14 cellular contexts compared by ENCODE assay signal in the genomic region with DNA sequence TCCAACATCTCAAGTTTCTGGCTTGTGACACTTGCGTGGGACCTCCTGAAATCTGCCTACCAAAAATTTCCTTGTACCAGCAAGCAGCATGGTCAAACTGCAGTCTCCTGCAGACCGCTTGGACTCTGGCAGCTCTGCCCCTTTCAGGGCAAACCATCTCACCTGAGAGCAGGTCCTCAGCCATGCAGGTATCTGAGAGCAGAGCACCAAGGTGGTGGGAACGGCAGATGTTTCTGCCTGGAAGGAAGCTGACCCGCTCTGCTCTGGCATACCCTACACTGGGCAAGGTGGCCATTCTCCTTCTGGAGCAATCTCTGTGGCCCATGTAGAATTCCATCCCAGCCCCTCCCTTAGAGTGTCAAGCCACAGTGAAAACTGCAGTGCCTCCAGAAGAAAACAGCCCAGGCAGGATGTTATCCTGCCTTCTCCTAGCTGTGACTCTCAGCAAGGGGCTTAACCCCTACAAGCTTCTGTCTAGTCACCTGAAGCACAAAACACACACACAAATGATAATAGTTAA. TPM values are rescaled to one million over a fixed set of nuclear protein-coding genes. Genes with fewer than 3 reads are reported as not detected.
DNase-seq lines count a peak whose midpoint lies in the region; ATAC-seq and TF ChIP-seq lines count a peak whose summit lies in the region.
"Had no signal": no experiment of that assay in that cellular context is flagged by ENCODE, and none has a peak within 500 bp of the region (broad histone marks: within the 10 kb centered on the region; RNA-seq: fewer than 3 reads in every experiment).

No MANE protein-coding gene starts in this region.

- H3K9me1 ChIP-seq in IMR-90 (ENCODE audit: insufficient read depth, low read length) = peaks cover 15% of the 10 kb centered on the region

- no peak for DNase-seq in AG04450 (ENCODE audit: low read depth, low spot score)
- DNase-seq in IMR-90 = no peak
- peak; percentile 54 for DNase-seq in endodermal cell
- no peak for DNase-seq in osteocyte (ENCODE audit: extremely low spot score, unreplicated experiment)
- DNase-seq in osteoblast (ENCODE audit: insufficient read length, low spot score, missing footprints) = no peak
- no peak for DNase-seq in hippocampal formation (lab: John Stamatoyannopoulos, UW)
- no peak for DNase-seq in psoas muscle
- DNase-seq: DMS53, NCI-H146, NCI-H2227 treated with DMSO at 0.1 percent for 48 hours, NCI-H69 had no signal

- WGBS in IMR-90 (ENCODE audit: extremely low coverage in 2 of 2, insufficient read length in 1 of 2), 2 experiments = 100% methylated on average over 1 of the region's 4 CpGs; no CpG with 5 or more reads in 1 of the 2 experiments
- 93 to 100% methylated on average over 2 to 4 of the region's 4 CpGs for WGBS in endodermal cell (ENCODE audit: insufficient coverage in 1 of 2, insufficient read length in 1 of 2), 2 experiments
- 84 to 95% (median 84%) methylated on average over 4 of the region's 4 CpGs for WGBS in psoas muscle, 3 donors

- CTCF ChIA-PET in AG04450 (lab: Charles Lee) (interaction anchor here (1.0 to 5.6 kb wide), 10 partner anchors 8 to 511 kb away, joined by 3 to 51 read pairs (median 16); partner anchors contain the start of gene CEMIP), IMR-90 (lab: Yijun Ruan, JAX) (interaction anchor here (0.7 to 1.3 kb wide), 5 partner anchors 11 to 401 kb away, joined by 3 to 5 read pairs (median 3); partner anchors contain the start of gene CEMIP)

- 0 out of 2 replicates have a peak overlapping the region, but pooled peaks have one; percentile 46 for H3K4ac ChIP-seq in IMR-90 (ENCODE audit: low read depth, low read length)

- H2AK5ac ChIP-seq in IMR-90 (ENCODE audit: low read depth, low read length) = peak overlapping the region; percentile 57; the same call in 1 of the 2 replicates

- no peak overlapping the region for H3K56ac ChIP-seq in IMR-90 (ENCODE audit: extremely low read depth, insufficient read depth, low read length)

- BruUV-seq in IMR-90 (replicated peaks; lab: Mats Ljungman, UMichigan) = no TSS peak

- peaks cover 17% of the 10 kb centered on the region for H3K9me3 Mint-ChIP-seq in endodermal cell
- no peaks in the 10 kb centered on the region for H3K9me3 Mint-ChIP-seq in osteocyte (ENCODE audit: unreplicated experiment)

- H3K4me3 Mint-ChIP-seq in endodermal cell (no peak overlapping the region), osteocyte (ENCODE audit: unreplicated experiment) (no peak overlapping the region)
- H3K4me3 Mint-ChIP-seq: CD14-positive monocyte had no signal

- no peak overlapping the region for H3K23ac ChIP-seq in IMR-90 (ENCODE audit: low read depth, low read length)

- no peak overlapping the region for H2AK9ac ChIP-seq in IMR-90 (replicated peaks; ENCODE audit: low read depth, low read length, poor library complexity)

- no peak for TF ChIP-seq RAD21 in IMR-90 (IDR thresholded peaks at IDR 0.05; ENCODE audit: low read length)

- no peak for ATAC-seq in IMR-90 (ENCODE audit: low read depth)
- no peak for ATAC-seq in GM19023 (IDR thresholded peaks at IDR 0.05; ENCODE audit: unreplicated experiment)
- ATAC-seq in psoas muscle = no peak
- ATAC-seq: A549 had no signal

- POLR2A ChIA-PET in AG04450 (lab: Yijun Ruan, JAX) = interaction anchor here (0.7 to 1.2 kb wide), 5 partner anchors 16 to 512 kb away, joined by 3 read pairs; partner anchors contain the start of gene CEMIP
- POLR2A ChIA-PET in IMR-90 (lab: Charles Lee; ENCODE audit: unreplicated experiment) = no interaction called here

- H3K27me3 ChIP-seq in AG04450 (ENCODE audit: control insufficient read depth, insufficient read depth, low read length) (no peaks in the 10 kb centered on the region), IMR-90 (ENCODE audit: control insufficient read depth, insufficient read depth, low read length) (no peaks in the 10 kb centered on the region), endodermal cell (ENCODE audit: control insufficient read depth, insufficient read depth, low read length, poor library complexity, severe bottlenecking) (no peaks in the 10 kb centered on the region), osteoblast (ENCODE audit: insufficient read depth, low read length) (no peaks in the 10 kb centered on the region), psoas muscle (ENCODE audit: insufficient read depth in 3 of 3, low read length in 2 of 3) (no peaks in the 10 kb centered on the region)

- peak overlapping the region; percentile 11 for H4K91ac ChIP-seq in IMR-90 (ENCODE audit: insufficient read depth, low read depth, low read length)

- no peak overlapping the region for H2BK5ac ChIP-seq in IMR-90 (ENCODE audit: low read depth, low read length, poor library complexity, severe bottlenecking)

- H3K27me3 Mint-ChIP-seq in endodermal cell (ENCODE audit: insufficient read depth) (no peaks in the 10 kb centered on the region), osteocyte (ENCODE audit: unreplicated experiment) (no peaks in the 10 kb centered on the region)

- H3K27ac Mint-ChIP-seq in endodermal cell = peak overlapping the region; percentile 89
- peak overlapping the region; percentile 56 for H3K27ac Mint-ChIP-seq in osteocyte (ENCODE audit: unreplicated experiment)

- H2BK120ac ChIP-seq in IMR-90 (ENCODE audit: low read depth, low read length) = peak overlapping the region; percentile 35; the same call in 1 of the 2 replicates

- H3K36me3 Mint-ChIP-seq in endodermal cell (ENCODE audit: low read depth) = peaks cover 48% of the 10 kb centered on the region
- H3K36me3 Mint-ChIP-seq in osteocyte (ENCODE audit: unreplicated experiment) = peaks cover 19% of the 10 kb centered on the region

- TF ChIP-seq CTCF in AG04450 (IDR thresholded peaks at IDR 0.05; ENCODE audit: low read depth, low read length) (no peak), IMR-90 (conservative IDR thresholded peaks at IDR 0.05; ENCODE audit: low read depth, low read length) (no peak), endodermal cell (conservative IDR thresholded peaks at IDR 0.05) (no peak), osteocyte (IDR thresholded peaks at IDR 0.05) (no peak), osteoblast (IDR thresholded peaks at IDR 0.05; ENCODE audit: extremely low read depth, low read depth, low read length) (no peak), psoas muscle (IDR thresholded peaks at IDR 0.05) (no peak)

- H2AFZ ChIP-seq in IMR-90 (replicated peaks; ENCODE audit: low read length, poor library complexity) (no peak overlapping the region), osteoblast (ENCODE audit: low read length) (no peak overlapping the region)

- H4K8ac ChIP-seq in IMR-90 (ENCODE audit: low read depth in 2 of 2, low read length in 2 of 2) = 0 out of 4 replicates have a peak overlapping the region, but pooled peaks of 1 of the 2 experiments have one; percentile 33

- 0 out of 2 replicates have a peak overlapping the region, but pooled peaks have one; percentile 1 for H3K14ac ChIP-seq in IMR-90 (replicated peaks; ENCODE audit: low read depth, low read length)

- H3K27ac ChIP-seq in AG04450 (ENCODE audit: low read depth, low read length) = peak overlapping the region; percentile 47
- H3K27ac ChIP-seq in IMR-90 (ENCODE audit: insufficient read depth, low read length) = no peak overlapping the region; the same call in 1 of the 2 replicates
- H3K27ac ChIP-seq in endodermal cell (ENCODE audit: low read depth, low read length) = no peak overlapping the region
- no peak overlapping the region for H3K27ac ChIP-seq in osteoblast (ENCODE audit: low read depth, low read length)
- H3K27ac ChIP-seq in psoas muscle = no peak overlapping the region
- H3K27ac ChIP-seq: A549 had no signal

- no peak overlapping the region; the same call in 1 of the 2 replicates for H3K18ac ChIP-seq in IMR-90 (ENCODE audit: low read depth, low read length)

- H3K4me1 ChIP-seq in IMR-90 (ENCODE audit: control insufficient read depth, insufficient read depth, low read length) (peaks cover 13% of the 10 kb centered on the region), endodermal cell (ENCODE audit: control insufficient read depth, insufficient read depth, low read length) (peaks cover 13% of the 10 kb centered on the region), osteoblast (ENCODE audit: insufficient read depth, low read length) (peaks cover 3% of the 10 kb centered on the region), psoas muscle (peaks cover 3% of the 10 kb centered on the region)
- H3K4me1 ChIP-seq: A549 had no signal

- dilution Hi-C loops in IMR-90 (cut with HindIII; ENCODE audit: low sequenced_read_pairs, unreplicated experiment) = no loop called here

- no peak overlapping the region for H2BK15ac ChIP-seq in IMR-90 (ENCODE audit: low read depth, low read length)

- no peaks in the 10 kb centered on the region for H3K79me2 ChIP-seq in osteoblast (ENCODE audit: insufficient read depth, low read length)

- TF ChIP-seq POLR2A in IMR-90 (IDR thresholded peaks at IDR 0.05; ENCODE audit: low read depth, low read length) = no peak

- H3K36me3 ChIP-seq in IMR-90 (ENCODE audit: control insufficient read depth, insufficient read depth, low read length) = peaks cover 4% of the 10 kb centered on the region; the same call in 1 of the 2 replicates
- peaks cover 27% of the 10 kb centered on the region for H3K36me3 ChIP-seq in endodermal cell (ENCODE audit: control insufficient read depth, insufficient read depth, low read length)
- H3K36me3 ChIP-seq in osteoblast (ENCODE audit: insufficient read depth, low read length) = peaks cover 4% of the 10 kb centered on the region
- H3K36me3 ChIP-seq in psoas muscle (ENCODE audit: insufficient read depth in 1 of 2, low read depth in 1 of 2) = peaks cover 0 to 15% of the 10 kb centered on the region in 2 donors

- intact Hi-C loops in IMR-90 (cut with micrococcal nuclease) = no loop called here
- intact Hi-C loops in psoas muscle (cut with DNase I) = loop anchor here in 1 of 2 donors (5.0 kb wide), 1 partner anchor 401 kb away; no protein-coding TSS in a partner anchor

- H4K5ac ChIP-seq in IMR-90 (ENCODE audit: low read depth, low read length) = no peak overlapping the region

- H3K4me2 ChIP-seq in IMR-90 (ENCODE audit: low read depth, low read length) (no peak overlapping the region), osteoblast (ENCODE audit: insufficient read depth, low read length) (no peak overlapping the region)
- H3K4me2 ChIP-seq: A549 had no signal

- in situ Hi-C loops in IMR-90 (cut with MboI; ENCODE audit: low sequenced_read_pairs) = loop anchor here (5.0 kb wide), 1 partner anchor 511 kb away; no protein-coding TSS in a partner anchor

- H3K4me1 Mint-ChIP-seq in endodermal cell (peaks cover 32% of the 10 kb centered on the region), osteocyte (ENCODE audit: unreplicated experiment) (peaks cover 25% of the 10 kb centered on the region)

- H3K9me3 ChIP-seq in AG04450 (ENCODE audit: control insufficient read depth, insufficient read depth, low read length) (no peaks in the 10 kb centered on the region), IMR-90 (ENCODE audit: control insufficient read depth, insufficient read depth, low read length) (no peaks in the 10 kb centered on the region), endodermal cell (ENCODE audit: control insufficient read depth, low read length) (no peaks in the 10 kb centered on the region), osteoblast (ENCODE audit: low read depth, low read length) (no peaks in the 10 kb centered on the region), psoas muscle (peaks cover 4% of the 10 kb centered on the region)

- H3K4me3 ChIP-seq in AG04450 (ENCODE audit: low read depth, low read length) (no peak overlapping the region), IMR-90 (ENCODE audit: insufficient read depth, low read depth, low read length) (no peak overlapping the region), endodermal cell (ENCODE audit: low read length) (no peak overlapping the region), osteoblast (ENCODE audit: insufficient read depth, low read length) (no peak overlapping the region), psoas muscle (no peak overlapping the region)
- H3K4me3 ChIP-seq: A549 had no signal

- peaks cover 9 to 10% of the 10 kb centered on the region in 2 experiments; a peak in 2 of 4 replicates for H3K79me1 ChIP-seq in IMR-90 (ENCODE audit: low read depth in 1 of 2, low read length in 2 of 2)

- H2BK20ac ChIP-seq in IMR-90 (ENCODE audit: low read depth, low read length) = peak overlapping the region; percentile 60; the same call in 1 of the 2 replicates

- no peak overlapping the region for H3K9ac ChIP-seq in IMR-90 (ENCODE audit: low read depth, low read length)
- H3K9ac ChIP-seq in endodermal cell (ENCODE audit: extremely low read depth, low read length, poor library complexity, severe bottlenecking) = no peak overlapping the region

- H4K20me1 ChIP-seq in IMR-90 (ENCODE audit: insufficient read depth, low read length) = peaks cover 12% of the 10 kb centered on the region; the same call in 1 of the 2 replicates
- H4K20me1 ChIP-seq in osteoblast (ENCODE audit: insufficient read depth, low read length) = peaks cover 7% of the 10 kb centered on the region

RNA-seq across cellular contexts. Expression of gene MESD, which starts 21.6 kb away (rescaled TPM):
- polyA plus RNA-seq in AG04450 (2011; rRNA removed) = 19.1 and 23.9 TPM in 2 replicates
- polyA minus RNA-seq in AG04450 (2011; rRNA and poly(A)+ RNA removed) = 8.4 and 12.4 TPM in 2 replicates
- total RNA-seq in IMR-90 (2012; rRNA removed) = 10.0 and 15.3 TPM in 2 replicates
- 14.0 and 14.7 TPM in 2 replicates for polyA plus RNA-seq in IMR-90 (2012; rRNA removed)
- 6.2 and 6.5 TPM in 2 replicates for polyA plus RNA-seq in IMR-90 (2012; cell fraction: cytosol; rRNA removed)
- 3.5 and 8.2 TPM in 2 replicates for polyA plus RNA-seq in IMR-90 (2012; cell fraction: nucleus; rRNA removed; ENCODE audit: low replicate concordance)
- 10 to 100 TPM; 31.7 to 35.8 TPM for total RNA-seq in endodermal cell
- polyA plus RNA-seq in endodermal cell (2013, experiment 1 of 2) = 31.8 TPM
- 31.8 TPM for polyA plus RNA-seq in endodermal cell (2013, experiment 2 of 2)
- total RNA-seq in osteocyte = 25.3 and 26.3 TPM in 2 replicates
- total RNA-seq in osteoblast = 16.6 and 18.6 TPM in 2 replicates
- 1 to 10 TPM; 5.3 to 9.4 (median 6.5) TPM for total RNA-seq in psoas muscle
- 1 to 10 TPM; 4.6 to 8.6 (median 7.1) TPM for polyA plus RNA-seq in psoas muscle

RNA-seq across cellular contexts. Expression of gene TLNRD1, which starts 32.7 kb away (rescaled TPM):
- polyA plus RNA-seq in AG04450 (2011; rRNA removed) (3.5 and 4.1 TPM in 2 replicates), IMR-90 (2012; rRNA removed) (6.8 and 9.5 TPM in 2 replicates), psoas muscle (1 to 10 TPM in 1 of 3 donors, under 1 TPM in 2; 0.65 to 5.1 (median 0.82) TPM)
- polyA minus RNA-seq in AG04450 (2011; rRNA and poly(A)+ RNA removed) = 4.1 and 4.2 TPM in 2 replicates
- total RNA-seq in IMR-90 (2012; rRNA removed) (2.2 and 2.8 TPM in 2 replicates), endodermal cell (10 to 100 TPM; 25.1 to 28.2 TPM), osteocyte (10.6 and 11.5 TPM in 2 replicates), osteoblast (7.1 and 7.6 TPM in 2 replicates), psoas muscle (1 to 10 TPM; 2.4 to 4.4 (median 2.7) TPM)
- 4.7 and 12.7 TPM in 2 replicates for polyA plus RNA-seq in IMR-90 (2012; cell fraction: cytosol; rRNA removed)
- polyA plus RNA-seq in IMR-90 (2012; cell fraction: nucleus; rRNA removed; ENCODE audit: low replicate concordance) = 3.6 and 10.3 TPM in 2 replicates
- 14.4 TPM for polyA plus RNA-seq in endodermal cell (2013, experiment 1 of 2)
- polyA plus RNA-seq in endodermal cell (2013, experiment 2 of 2) = 14.3 TPM
